Comparison of ENCODE assay signal across 36 cellular contexts in the genomic region with DNA sequence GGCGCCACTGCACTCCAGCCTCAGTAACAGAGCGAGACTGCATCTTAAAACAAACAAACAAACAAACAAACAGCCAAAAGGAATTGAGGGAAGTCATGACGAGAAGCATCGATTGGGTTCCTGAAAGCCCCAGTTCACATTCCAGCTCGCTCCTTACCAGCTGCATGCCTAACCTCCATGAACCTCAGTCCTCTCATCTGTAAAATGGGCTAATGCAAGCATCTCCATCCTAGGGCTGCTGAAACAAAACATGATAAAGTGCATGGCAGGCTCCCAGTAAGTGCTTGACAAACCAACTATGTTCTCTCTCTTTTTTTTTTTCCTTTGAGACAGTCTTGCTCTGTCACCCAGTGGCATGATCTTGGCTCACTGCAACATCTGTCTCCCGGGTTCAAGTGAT.
"Had no signal": no experiment of that assay in that cellular context is flagged by ENCODE, and none has a peak within 500 bp of the region (broad histone marks: within the 10 kb centered on the region; RNA-seq: fewer than 3 reads in every experiment).

No MANE protein-coding gene starts in this region.

- H3K4me3 ChIP-seq: adrenal gland, body of pancreas, breast epithelium had no signal

- H3K4me1 Mint-ChIP-seq: activated B cell treated with CpG ODN at 0.5 μM for 24 hours; activated T-helper 17 cell treated with anti-CD3 and anti-CD28 coated beads, Interleukin-2, amount 50 U/mL, for 72 hours had no signal

- ATAC-seq: activated CD8-positive, alpha-beta T cell treated with anti-CD3 and anti-CD28 coated beads for 36 hours; activated naive CD4-positive, alpha-beta T cell treated with anti-CD3 and anti-CD28 coated beads, Interleukin-2, amount 50 U/mL, for 72 hours; activated T-cell treated with anti-CD3 and anti-CD28 coated beads, Interleukin-2, amount 50 U/mL, for 4 hours; activated T-cell treated with anti-CD3 and anti-CD28 coated beads, Interleukin-2, amount 50 U/mL, for 72 hours; activated T-helper 17 cell treated with anti-CD3 and anti-CD28 coated beads, Interleukin-2, amount 50 U/mL, for 72 hours; body of pancreas had no signal

- H3K9me3 ChIP-seq: adrenal gland, body of pancreas had no signal

- H3K27ac ChIP-seq: adrenal gland, body of pancreas, brain microvascular endothelial cell, breast epithelium, VCaP had no signal

- H3K36me3 Mint-ChIP-seq: activated naive CD4-positive, alpha-beta T cell treated with anti-CD3 and anti-CD28 coated beads, Interleukin-2, amount 50 U/mL, for 72 hours; activated naive CD8-positive, alpha-beta T cell treated with anti-CD3 and anti-CD28 coated beads for 36 hours had no signal

- H3K27ac Mint-ChIP-seq: activated B cell treated with CpG ODN at 0.5 μM for 24 hours; activated CD4-positive, alpha-beta memory T cell treated with anti-CD3 and anti-CD28 coated beads for 36 hours; activated CD4-positive, alpha-beta T cell treated with anti-CD3 and anti-CD28 coated beads, Interleukin-2, amount 10 ng/mL, durations not matched to agents 24 days and 14 days; activated CD8-positive, alpha-beta T cell treated with anti-CD3 and anti-CD28 coated beads for 36 hours; activated naive CD4-positive, alpha-beta T cell treated with anti-CD3 and anti-CD28 coated beads for 36 hours; activated naive CD4-positive, alpha-beta T cell treated with anti-CD3 and anti-CD28 coated beads, Interleukin-2, amount 50 U/mL, for 72 hours; activated naive CD8-positive, alpha-beta T cell treated with anti-CD3 and anti-CD28 coated beads for 36 hours; activated T-cell treated with anti-CD3 and anti-CD28 coated beads, Interleukin-2, amount 50 U/mL, for 72 hours; activated T-helper 1 cell treated with anti-CD3 and anti-CD28 coated beads, Interleukin-12 subunit alpha, Interleukin-12 subunit beta, Interleukin-2, Interleukin-4 antibody, amounts not matched to agents 30 ng/mL and 10 ng/mL and 1 ng/mL, durations not matched to agents 14 hours and 24 hours and 36 hours; activated T-helper 17 cell treated with anti-CD3 and anti-CD28 coated beads, Interleukin-2, amount 50 U/mL, for 72 hours; T-helper 1 cell treated with Interleukin-12 subunit alpha and Interleukin-12 subunit beta and Interleukin-4 antibody, amounts not matched to agents 30 μg/mL and 1 μg/mL, for 36 hours; T-helper 2 cell treated with Interferon-gamma antibody and Interleukin-4, amounts not matched to agents 5 μg/mL and 100 μg/mL, for 36 hours had no signal

- H3K4me1 ChIP-seq: adrenal gland, body of pancreas, breast epithelium had no signal

- H3K9me3 Mint-ChIP-seq: activated B cell treated with CpG ODN at 0.5 μM for 24 hours; activated CD4-positive, alpha-beta memory T cell treated with anti-CD3 and anti-CD28 coated beads for 36 hours; activated naive CD4-positive, alpha-beta T cell treated with anti-CD3 and anti-CD28 coated beads for 36 hours; activated naive CD4-positive, alpha-beta T cell treated with anti-CD3 and anti-CD28 coated beads, Interleukin-2, amount 50 U/mL, for 72 hours; activated naive CD8-positive, alpha-beta T cell treated with anti-CD3 and anti-CD28 coated beads for 36 hours; activated T-cell treated with anti-CD3 and anti-CD28 coated beads, Interleukin-2, amount 50 U/mL, for 4 hours; activated T-cell treated with anti-CD3 and anti-CD28 coated beads, Interleukin-2, amount 50 U/mL, for 72 hours; activated T-helper 17 cell treated with anti-CD3 and anti-CD28 coated beads, Interleukin-2, amount 50 U/mL, for 72 hours; T-helper 2 cell treated with Interferon-gamma antibody and Interleukin-4, amounts not matched to agents 5 μg/mL and 100 μg/mL, for 36 hours had no signal

- H3K36me3 ChIP-seq: adrenal gland, brain microvascular endothelial cell, breast epithelium had no signal

- H3K27me3 ChIP-seq: adrenal gland, body of pancreas had no signal

- DNase-seq: activated B cell treated with CpG ODN at 0.5 μM for 24 hours; activated CD4-positive, alpha-beta memory T cell treated with anti-CD3 and anti-CD28 coated beads for 36 hours; activated CD4-positive, alpha-beta T cell treated with anti-CD3 and anti-CD28 coated beads for 4 hours; activated CD4-positive, alpha-beta T cell treated with anti-CD3 and anti-CD28 coated beads, Interleukin-2, amount 10 ng/mL, durations not matched to agents 24 days and 14 days; activated CD4-positive, alpha-beta T cell treated with anti-CD3 and anti-CD28 coated beads, Interleukin-2, amount 50 U/mL, for 1 hour; activated CD4-positive, alpha-beta T cell treated with anti-CD3 and anti-CD28 coated beads, Interleukin-2, amount 50 U/mL, for 4 hours; activated CD4-positive, CD25-positive, alpha-beta regulatory T cell treated with anti-CD3 and anti-CD28 coated beads, Interleukin-2, amount 50 U/mL, for 72 hours; activated CD8-positive, alpha-beta memory T cell treated with anti-CD3 and anti-CD28 coated beads, Interleukin-2, amount 50 U/mL, for 4 hours; activated CD8-positive, alpha-beta T cell treated with anti-CD3 and anti-CD28 coated beads for 36 hours; activated effector memory CD4-positive, alpha-beta T cell treated with anti-CD3 and anti-CD28 coated beads, Interleukin-2, amount 50 U/mL, for 16 hours; activated gamma-delta T cell treated with Interleukin-2 at 50 U/mL for 16 hours; activated naive CD4-positive, alpha-beta T cell; activated naive CD4-positive, alpha-beta T cell treated with anti-CD3 and anti-CD28 coated beads for 36 hours; activated naive CD4-positive, alpha-beta T cell treated with anti-CD3 and anti-CD28 coated beads, Interleukin-2, amount 50 U/mL, for 16 hours; activated naive CD8-positive, alpha-beta T cell treated with anti-CD3 and anti-CD28 coated beads for 36 hours; activated T-cell treated with anti-CD3 and anti-CD28 coated beads for 4 hours; activated T-cell treated with anti-CD3 and anti-CD28 coated beads, Interleukin-2, amount 50 U/mL, for 1 hour; activated T-cell treated with anti-CD3 and anti-CD28 coated beads, Interleukin-2, amount 50 U/mL, for 4 hours; activated T-cell treated with anti-CD3 and anti-CD28 coated beads, Interleukin-2, amount 50 U/mL, for 72 hours; adrenal gland; amniotic stem cell; aorta; body of pancreas; brain microvascular endothelial cell; central memory CD4-positive, alpha-beta T cell; T-helper 2 cell; T-helper 9 cell had no signal

- FAIRE-seq: astrocyte, TTC549 had no signal

- H3K27me3 Mint-ChIP-seq: activated CD4-positive, alpha-beta T cell treated with anti-CD3 and anti-CD28 coated beads, Interleukin-2, amount 10 ng/mL, durations not matched to agents 24 days and 14 days had no signal

- H3K4me3 Mint-ChIP-seq: activated B cell treated with CpG ODN at 0.5 μM for 24 hours; activated CD4-positive, alpha-beta memory T cell treated with anti-CD3 and anti-CD28 coated beads for 36 hours; activated CD4-positive, alpha-beta T cell treated with anti-CD3 and anti-CD28 coated beads, Interleukin-2, amount 10 ng/mL, durations not matched to agents 24 days and 14 days; activated CD8-positive, alpha-beta T cell treated with anti-CD3 and anti-CD28 coated beads for 36 hours; activated naive CD4-positive, alpha-beta T cell treated with anti-CD3 and anti-CD28 coated beads for 36 hours; activated naive CD8-positive, alpha-beta T cell treated with anti-CD3 and anti-CD28 coated beads for 36 hours; activated T-cell treated with anti-CD3 and anti-CD28 coated beads, Interleukin-2, amount 50 U/mL, for 4 hours; activated T-cell treated with anti-CD3 and anti-CD28 coated beads, Interleukin-2, amount 50 U/mL, for 72 hours; activated T-helper 1 cell treated with anti-CD3 and anti-CD28 coated beads, Interleukin-12 subunit alpha, Interleukin-12 subunit beta, Interleukin-2, Interleukin-4 antibody, amounts not matched to agents 30 ng/mL and 10 ng/mL and 1 ng/mL, durations not matched to agents 14 hours and 24 hours and 36 hours; activated T-helper 17 cell treated with anti-CD3 and anti-CD28 coated beads, Interleukin-2, amount 50 U/mL, for 72 hours; T-helper 1 cell treated with Interleukin-12 subunit alpha and Interleukin-12 subunit beta and Interleukin-4 antibody, amounts not matched to agents 30 μg/mL and 1 μg/mL, for 36 hours; T-helper 2 cell treated with Interferon-gamma antibody and Interleukin-4, amounts not matched to agents 5 μg/mL and 100 μg/mL, for 36 hours had no signal
